14 cellular contexts compared by ENCODE assay signal in genomic region chr10:82942572-82943091, GRCh38.
A peak's percentile ranks its signal among the peaks of the same experiment; 100 is the strongest.
DNase-seq lines count a peak whose midpoint lies in the region; ATAC-seq and TF ChIP-seq lines count a peak whose summit lies in the region.
"Had no signal": no experiment of that assay in that cellular context is flagged by ENCODE, and none has a peak within 500 bp of the region (broad histone marks: within the 10 kb centered on the region; RNA-seq: fewer than 3 reads in every experiment).

No MANE protein-coding gene starts in this region.

- peak; percentile 63 to 65 for ATAC-seq in right cardiac atrium
- no peak for ATAC-seq in HG03025 (IDR thresholded peaks at IDR 0.05; ENCODE audit: low FRiP score, unreplicated experiment)

- 36% methylated on average over 1 of the region's 1 CpG for WGBS in right cardiac atrium

- no peak for TF ChIP-seq CTCF in type B pancreatic cell (conservative IDR thresholded peaks at IDR 0.05)

- intact Hi-C loops in right cardiac atrium (cut with DNase I), result no loop called here

- DNase-seq in HT1080 (ENCODE audit: low read depth) (peak; percentile 47), amniotic epithelial cell (ENCODE audit: low read depth) (peak; percentile 93), right cardiac atrium (peak in 2 of 3 donors; percentile 34 to 45), smooth muscle cell of the brain vasculature (ENCODE audit: low read depth, low spot score) (peak; percentile 13), T-helper 1 cell (no peak), type B pancreatic cell (ENCODE audit: extremely low spot score, unreplicated experiment) (no peak), anterior cingulate cortex (lab: John Stamatoyannopoulos, UW) (no peak)
- DNase-seq: activated CD8-positive, alpha-beta memory T cell treated with anti-CD3 and anti-CD28 coated beads for 24 hours; effector CD8-positive, alpha-beta T cell; NCI-H1092 treated with DMSO at 0.1 percent for 48 hours; stimulated activated naive CD4-positive, alpha-beta T cell had no signal

- no peak overlapping the region for H3K27ac ChIP-seq in right cardiac atrium (ENCODE audit: low read length)

- no peak overlapping the region for H3K4me3 Mint-ChIP-seq in type B pancreatic cell
- H3K4me3 Mint-ChIP-seq: activated naive CD8-positive, alpha-beta T cell; T-helper 2 cell treated with Interferon-gamma antibody and Interleukin-4, amounts not matched to agents 5 μg/mL and 100 μg/mL, for 36 hours had no signal

- H3K27ac Mint-ChIP-seq in type B pancreatic cell, result no peak overlapping the region
- H3K27ac Mint-ChIP-seq: activated naive CD8-positive, alpha-beta T cell; T-helper 2 cell treated with Interferon-gamma antibody and Interleukin-4, amounts not matched to agents 5 μg/mL and 100 μg/mL, for 36 hours had no signal

- H3K4me1 Mint-ChIP-seq in type B pancreatic cell (ENCODE audit: unreplicated experiment), result no peaks in the 10 kb centered on the region

- no peaks in the 10 kb centered on the region for H3K4me1 ChIP-seq in right cardiac atrium (ENCODE audit: control insufficient read depth, insufficient read depth, low read length)

- H3K36me3 Mint-ChIP-seq in type B pancreatic cell, result no peaks in the 10 kb centered on the region
- H3K36me3 Mint-ChIP-seq: activated naive CD8-positive, alpha-beta T cell had no signal

- H3K27me3 ChIP-seq in right cardiac atrium (ENCODE audit: control insufficient read depth, insufficient read depth), result no peaks in the 10 kb centered on the region

- H3K9me3 ChIP-seq in right cardiac atrium (ENCODE audit: control insufficient read depth, low read length), result no peaks in the 10 kb centered on the region

- no peak overlapping the region for H3K4me3 ChIP-seq in right cardiac atrium (ENCODE audit: low read length)

- no peaks in the 10 kb centered on the region for H3K27me3 Mint-ChIP-seq in type B pancreatic cell
- H3K27me3 Mint-ChIP-seq: activated naive CD8-positive, alpha-beta T cell had no signal

- H3K9me3 Mint-ChIP-seq in type B pancreatic cell, result no peaks in the 10 kb centered on the region

Comparison
In these comparisons a context has a peak if more than half of its experiments do, and no peak if none do; other contexts are left out.
1. DNase-seq: peak in HT1080 (single experiment), amniotic epithelial cell (single experiment), right cardiac atrium (2 of 3) and smooth muscle cell of the brain vasculature (single experiment); none in T-helper 1 cell (0 of 5), type B pancreatic cell (single experiment) and anterior cingulate cortex (0 of 58).